ENCODE assay signal across 9 cellular contexts in the genomic region with DNA sequence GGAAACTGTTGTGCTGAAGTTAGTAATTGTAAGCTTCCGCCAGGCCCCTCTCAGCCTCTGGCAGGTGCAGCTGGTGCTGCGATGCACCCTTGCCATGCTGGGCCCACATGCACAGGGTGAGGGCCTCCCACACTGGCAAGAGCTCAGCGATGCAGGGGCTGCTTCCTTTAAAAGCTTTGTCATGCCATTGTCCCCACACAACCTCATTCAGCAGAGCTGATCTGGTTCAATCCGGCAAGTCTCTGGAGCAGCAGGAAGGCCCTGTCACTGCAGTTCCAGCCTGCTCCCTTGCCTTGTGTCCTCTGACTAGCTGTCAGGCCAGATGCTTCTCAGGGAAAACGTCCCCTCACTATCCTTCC.
DNase-seq lines count a peak whose midpoint lies in the region; ATAC-seq and TF ChIP-seq lines count a peak whose summit lies in the region.
"Had no signal": no experiment of that assay in that cellular context is flagged by ENCODE, and none has a peak within 500 bp of the region (broad histone marks: within the 10 kb centered on the region; RNA-seq: fewer than 3 reads in every experiment).

No MANE protein-coding gene starts in this region.

- peak overlapping the region; percentile 21 to 58 for H3K27ac ChIP-seq in breast epithelium
- peak overlapping the region; percentile 3 for H3K27ac ChIP-seq in lower lobe of right lung
- H3K27ac ChIP-seq in tibial artery, result peak overlapping the region; percentile 72 to 74

- TF ChIP-seq CTCF in breast epithelium (IDR thresholded peaks at IDR 0.05) (no peak), lower lobe of right lung (IDR thresholded peaks at IDR 0.05) (no peak), tibial artery (IDR thresholded peaks at IDR 0.05) (no peak)

- ATAC-seq in lower lobe of right lung (no peak), HG02870 (IDR thresholded peaks at IDR 0.05; ENCODE audit: unreplicated experiment) (no peak)

- peaks cover 0 to 4% of the 10 kb centered on the region in 2 donors for H3K9me3 ChIP-seq in breast epithelium
- H3K9me3 ChIP-seq in lower lobe of right lung, result peaks cover 4% of the 10 kb centered on the region
- no peaks in the 10 kb centered on the region for H3K9me3 ChIP-seq in tibial artery

- H3K4me3 ChIP-seq in breast epithelium, result no peak overlapping the region
- H3K4me3 ChIP-seq in lower lobe of right lung, result no peak overlapping the region
- H3K4me3 ChIP-seq in tibial artery, result no peak overlapping the region

- no peak for TF ChIP-seq POLR2A in breast epithelium (IDR thresholded peaks at IDR 0.05)

- DNase-seq in NCI-H1417 (lab: John Stamatoyannopoulos, UW) (peak; percentile 46 to 77 (median 71)), NCI-H1417 treated with DMSO at 0.1 percent for 48 hours (lab: John Stamatoyannopoulos, UW) (no peak), breast epithelium (ENCODE audit: low spot score in 2 of 2) (no peak), lower lobe of right lung (no peak), tibial artery (no peak), NCI-H1048 (lab: John Stamatoyannopoulos, UW) (no peak), posterior vena cava (ENCODE audit: low spot score) (no peak)
- DNase-seq: activated T-cell treated with anti-CD3 and anti-CD28 coated beads, Interleukin-2, amount 50 U/mL, for 1 hour had no signal

- H3K27me3 ChIP-seq in breast epithelium, result no peaks in the 10 kb centered on the region
- no peaks in the 10 kb centered on the region for H3K27me3 ChIP-seq in lower lobe of right lung (ENCODE audit: low read depth)
- no peaks in the 10 kb centered on the region for H3K27me3 ChIP-seq in tibial artery

- intact Hi-C loops in breast epithelium (cut with DNase I; ENCODE audit: low total_unique reads) (no loop called here), lower lobe of right lung (cut with DNase I) (no loop called here), tibial artery (cut with DNase I; ENCODE audit: low total_unique reads) (no loop called here), posterior vena cava (cut with DNase I) (no loop called here)

- H3K4me1 ChIP-seq in breast epithelium (no peaks in the 10 kb centered on the region), lower lobe of right lung (peaks cover 7% of the 10 kb centered on the region), tibial artery (peaks cover 0 to 41% (median 23%) of the 10 kb centered on the region in 4 donors)

- H3K36me3 ChIP-seq in breast epithelium (no peaks in the 10 kb centered on the region), lower lobe of right lung (peaks cover 27% of the 10 kb centered on the region), tibial artery (peaks cover 0 to 39% (median 19%) of the 10 kb centered on the region in 3 donors)

Comparison
In these comparisons a context has a peak if more than half of its experiments do, and no peak if none do; other contexts are left out.
1. DNase-seq: peak in NCI-H1417 (3 of 3); none in NCI-H1417 treated with DMSO at 0.1 percent for 48 hours (single experiment), breast epithelium (0 of 2), lower lobe of right lung (single experiment), tibial artery (0 of 2), NCI-H1048 (single experiment) and posterior vena cava (single experiment).
2. H3K27ac ChIP-seq: peak in every context shown above with its lines; median percentile 73 in tibial artery; 40 in breast epithelium; 3 in lower lobe of right lung.